In the genomic region with DNA sequence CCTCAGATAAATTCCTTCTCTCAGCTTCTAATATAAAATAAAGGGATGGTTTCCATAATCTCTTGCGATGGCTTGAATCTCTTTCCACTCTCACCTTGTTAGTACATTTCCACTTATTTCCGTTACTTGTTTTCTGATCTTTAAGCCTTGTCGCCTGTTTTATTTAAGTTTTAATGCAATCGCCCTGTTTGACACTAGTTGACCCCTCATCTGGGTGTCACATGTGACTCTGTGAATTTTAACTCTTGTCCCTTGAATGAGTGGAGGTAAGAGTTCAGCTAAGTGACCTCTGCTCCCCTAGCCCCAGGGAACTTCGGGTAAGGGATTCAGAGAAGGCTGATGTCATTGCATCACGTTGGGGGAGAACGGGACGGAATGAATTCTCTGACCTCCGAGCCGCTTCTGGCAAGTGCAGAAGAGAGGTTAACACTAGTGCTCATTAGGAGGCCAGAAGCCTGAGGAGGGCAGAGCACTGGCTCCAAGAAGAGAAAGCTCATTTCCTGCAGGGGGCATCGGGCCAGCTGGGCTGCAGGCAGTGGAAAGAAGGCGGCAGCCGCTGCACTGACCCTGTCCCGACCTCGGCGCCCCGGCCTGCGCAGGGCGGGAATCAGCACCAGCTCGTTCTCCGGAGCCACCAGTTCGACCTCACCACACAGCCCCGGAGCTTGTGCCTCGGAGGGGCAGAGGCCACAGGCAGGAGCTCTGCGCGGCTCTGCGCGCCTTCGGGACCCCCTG, we compare ENCODE assay signal across 1 cellular context.
TF ChIP-seq lines count a peak whose summit lies in the region.

No MANE protein-coding gene starts in this region.

TF ChIP-seq in HepG2, 621 proteins besides CTCF, POLR2A, EP300 and RAD21 (continued from another document and continues in another):
- TF ChIP-seq, protein P1, sequence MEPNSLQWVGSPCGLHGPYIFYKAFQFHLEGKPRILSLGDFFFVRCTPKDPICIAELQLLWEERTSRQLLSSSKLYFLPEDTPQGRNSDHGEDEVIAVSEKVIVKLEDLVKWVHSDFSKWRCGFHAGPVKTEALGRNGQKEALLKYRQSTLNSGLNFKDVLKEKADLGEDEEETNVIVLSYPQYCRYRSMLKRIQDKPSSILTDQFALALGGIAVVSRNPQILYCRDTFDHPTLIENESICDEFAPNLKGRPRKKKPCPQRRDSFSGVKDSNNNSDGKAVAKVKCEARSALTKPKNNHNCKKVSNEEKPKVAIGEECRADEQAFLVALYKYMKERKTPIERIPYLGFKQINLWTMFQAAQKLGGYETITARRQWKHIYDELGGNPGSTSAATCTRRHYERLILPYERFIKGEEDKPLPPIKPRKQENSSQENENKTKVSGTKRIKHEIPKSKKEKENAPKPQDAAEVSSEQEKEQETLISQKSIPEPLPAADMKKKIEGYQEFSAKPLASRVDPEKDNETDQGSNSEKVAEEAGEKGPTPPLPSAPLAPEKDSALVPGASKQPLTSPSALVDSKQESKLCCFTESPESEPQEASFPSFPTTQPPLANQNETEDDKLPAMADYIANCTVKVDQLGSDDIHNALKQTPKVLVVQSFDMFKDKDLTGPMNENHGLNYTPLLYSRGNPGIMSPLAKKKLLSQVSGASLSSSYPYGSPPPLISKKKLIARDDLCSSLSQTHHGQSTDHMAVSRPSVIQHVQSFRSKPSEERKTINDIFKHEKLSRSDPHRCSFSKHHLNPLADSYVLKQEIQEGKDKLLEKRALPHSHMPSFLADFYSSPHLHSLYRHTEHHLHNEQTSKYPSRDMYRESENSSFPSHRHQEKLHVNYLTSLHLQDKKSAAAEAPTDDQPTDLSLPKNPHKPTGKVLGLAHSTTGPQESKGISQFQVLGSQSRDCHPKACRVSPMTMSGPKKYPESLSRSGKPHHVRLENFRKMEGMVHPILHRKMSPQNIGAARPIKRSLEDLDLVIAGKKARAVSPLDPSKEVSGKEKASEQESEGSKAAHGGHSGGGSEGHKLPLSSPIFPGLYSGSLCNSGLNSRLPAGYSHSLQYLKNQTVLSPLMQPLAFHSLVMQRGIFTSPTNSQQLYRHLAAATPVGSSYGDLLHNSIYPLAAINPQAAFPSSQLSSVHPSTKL (CRISPR knock-in tag; IDR thresholded peaks at IDR 0.05): no peak; the same call in 1 of the 2 replicates
- no peak for TF ChIP-seq ZNF484 (CRISPR knock-in tag; IDR thresholded peaks at IDR 0.05; ENCODE audit: borderline replicate concordance, low read depth)
- no peak for TF ChIP-seq MXD4 (CRISPR knock-in tag; IDR thresholded peaks at IDR 0.05)
- TF ChIP-seq, protein P2, sequence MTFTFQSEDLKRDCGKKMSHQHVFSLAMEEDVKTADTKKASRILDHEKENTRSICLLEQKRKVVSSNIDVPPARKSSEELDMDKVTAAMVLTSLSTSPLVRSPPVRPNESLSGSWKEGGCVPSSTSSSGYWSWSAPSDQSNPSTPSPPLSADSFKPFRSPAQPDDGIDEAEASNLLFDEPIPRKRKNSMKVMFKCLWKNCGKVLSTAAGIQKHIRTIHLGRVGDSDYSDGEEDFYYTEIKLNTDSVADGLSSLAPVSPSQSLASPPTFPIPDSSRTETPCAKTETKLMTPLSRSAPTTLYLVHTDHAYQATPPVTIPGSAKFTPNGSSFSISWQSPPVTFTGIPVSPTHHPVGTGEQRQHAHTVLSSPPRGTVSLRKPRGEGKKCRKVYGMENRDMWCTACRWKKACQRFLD (CRISPR knock-in tag; IDR thresholded peaks at IDR 0.05; ENCODE audit: borderline replicate concordance): peak; percentile 47; the same call in 1 of the 2 replicates
- TF ChIP-seq, protein P3, sequence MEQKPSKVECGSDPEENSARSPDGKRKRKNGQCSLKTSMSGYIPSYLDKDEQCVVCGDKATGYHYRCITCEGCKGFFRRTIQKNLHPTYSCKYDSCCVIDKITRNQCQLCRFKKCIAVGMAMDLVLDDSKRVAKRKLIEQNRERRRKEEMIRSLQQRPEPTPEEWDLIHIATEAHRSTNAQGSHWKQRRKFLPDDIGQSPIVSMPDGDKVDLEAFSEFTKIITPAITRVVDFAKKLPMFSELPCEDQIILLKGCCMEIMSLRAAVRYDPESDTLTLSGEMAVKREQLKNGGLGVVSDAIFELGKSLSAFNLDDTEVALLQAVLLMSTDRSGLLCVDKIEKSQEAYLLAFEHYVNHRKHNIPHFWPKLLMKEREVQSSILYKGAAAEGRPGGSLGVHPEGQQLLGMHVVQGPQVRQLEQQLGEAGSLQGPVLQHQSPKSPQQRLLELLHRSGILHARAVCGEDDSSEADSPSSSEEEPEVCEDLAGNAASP (CRISPR knock-in tag; IDR thresholded peaks at IDR 0.05; ENCODE audit: borderline replicate concordance): peak; percentile 87; the same call in 1 of the 2 replicates
- TF ChIP-seq, protein P4, sequence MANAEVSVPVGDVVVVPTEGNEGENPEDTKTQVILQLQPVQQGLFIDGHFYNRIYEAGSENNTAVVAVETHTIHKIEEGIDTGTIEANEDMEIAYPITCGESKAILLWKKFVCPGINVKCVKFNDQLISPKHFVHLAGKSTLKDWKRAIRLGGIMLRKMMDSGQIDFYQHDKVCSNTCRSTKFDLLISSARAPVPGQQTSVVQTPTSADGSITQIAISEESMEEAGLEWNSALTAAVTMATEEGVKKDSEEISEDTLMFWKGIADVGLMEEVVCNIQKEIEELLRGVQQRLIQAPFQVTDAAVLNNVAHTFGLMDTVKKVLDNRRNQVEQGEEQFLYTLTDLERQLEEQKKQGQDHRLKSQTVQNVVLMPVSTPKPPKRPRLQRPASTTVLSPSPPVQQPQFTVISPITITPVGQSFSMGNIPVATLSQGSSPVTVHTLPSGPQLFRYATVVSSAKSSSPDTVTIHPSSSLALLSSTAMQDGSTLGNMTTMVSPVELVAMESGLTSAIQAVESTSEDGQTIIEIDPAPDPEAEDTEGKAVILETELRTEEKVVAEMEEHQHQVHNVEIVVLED (CRISPR knock-in tag; IDR thresholded peaks at IDR 0.05; ENCODE audit: borderline replicate concordance): 0 out of 2 replicates have a peak, but pooled peaks have one; percentile 17
- no peak for TF ChIP-seq CCDC6 (CRISPR knock-in tag; IDR thresholded peaks at IDR 0.05)
- no peak for TF ChIP-seq RORA (CRISPR knock-in tag; IDR thresholded peaks at IDR 0.05)
- TF ChIP-seq, protein P5, sequence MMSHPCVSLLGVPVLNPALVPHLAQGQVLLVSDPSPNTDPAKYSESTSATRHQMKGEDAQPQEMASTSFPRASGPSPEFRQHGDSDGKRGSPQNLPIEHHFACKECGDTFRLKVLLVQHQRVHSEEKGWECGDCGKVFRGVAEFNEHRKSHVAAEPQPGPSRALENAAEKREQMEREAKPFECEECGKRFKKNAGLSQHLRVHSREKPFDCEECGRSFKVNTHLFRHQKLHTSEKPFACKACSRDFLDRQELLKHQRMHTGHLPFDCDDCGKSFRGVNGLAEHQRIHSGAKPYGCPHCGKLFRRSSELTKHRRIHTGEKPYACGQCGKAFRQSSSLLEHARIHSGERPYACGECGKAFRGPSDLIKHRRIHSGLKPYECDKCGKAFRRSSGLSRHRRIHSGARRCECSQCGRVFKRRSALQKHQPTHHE (CRISPR knock-in tag; IDR thresholded peaks at IDR 0.05; ENCODE audit: borderline replicate concordance): no peak
- no peak for TF ChIP-seq NCOA5 (CRISPR knock-in tag; IDR thresholded peaks at IDR 0.05)
- no peak for TF ChIP-seq DPF2 (CRISPR knock-in tag; IDR thresholded peaks at IDR 0.05; ENCODE audit: borderline replicate concordance, low read depth)
- TF ChIP-seq ZNF143 (CRISPR knock-in tag; IDR thresholded peaks at IDR 0.05): peak; percentile 85
- 0 out of 2 replicates have a peak, but pooled peaks have one; percentile 12 for TF ChIP-seq HMG20B (CRISPR knock-in tag; conservative IDR thresholded peaks at IDR 0.05)
- TF ChIP-seq ZNF24 (IDR thresholded peaks at IDR 0.05): no peak
- TF ChIP-seq SALL2 (CRISPR knock-in tag; IDR thresholded peaks at IDR 0.05): peak; percentile 72; the same call in 1 of the 2 replicates
- no peak for TF ChIP-seq ZC3H13 (CRISPR knock-in tag; IDR thresholded peaks at IDR 0.05)
- TF ChIP-seq, protein P6, sequence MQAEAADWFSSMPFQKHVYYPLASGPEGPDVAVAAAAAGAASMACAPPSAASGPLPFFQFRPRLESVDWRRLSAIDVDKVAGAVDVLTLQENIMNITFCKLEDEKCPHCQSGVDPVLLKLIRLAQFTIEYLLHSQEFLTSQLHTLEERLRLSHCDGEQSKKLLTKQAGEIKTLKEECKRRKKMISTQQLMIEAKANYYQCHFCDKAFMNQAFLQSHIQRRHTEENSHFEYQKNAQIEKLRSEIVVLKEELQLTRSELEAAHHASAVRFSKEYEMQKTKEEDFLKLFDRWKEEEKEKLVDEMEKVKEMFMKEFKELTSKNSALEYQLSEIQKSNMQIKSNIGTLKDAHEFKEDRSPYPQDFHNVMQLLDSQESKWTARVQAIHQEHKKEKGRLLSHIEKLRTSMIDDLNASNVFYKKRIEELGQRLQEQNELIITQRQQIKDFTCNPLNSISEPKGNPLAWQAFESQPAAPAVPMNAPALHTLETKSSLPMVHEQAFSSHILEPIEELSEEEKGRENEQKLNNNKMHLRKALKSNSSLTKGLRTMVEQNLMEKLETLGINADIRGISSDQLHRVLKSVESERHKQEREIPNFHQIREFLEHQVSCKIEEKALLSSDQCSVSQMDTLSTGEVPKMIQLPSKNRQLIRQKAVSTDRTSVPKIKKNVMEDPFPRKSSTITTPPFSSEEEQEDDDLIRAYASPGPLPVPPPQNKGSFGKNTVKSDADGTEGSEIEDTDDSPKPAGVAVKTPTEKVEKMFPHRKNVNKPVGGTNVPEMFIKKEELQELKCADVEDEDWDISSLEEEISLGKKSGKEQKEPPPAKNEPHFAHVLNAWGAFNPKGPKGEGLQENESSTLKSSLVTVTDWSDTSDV (CRISPR knock-in tag; IDR thresholded peaks at IDR 0.05): no peak
- peak; percentile 40; the same call in 1 of the 2 replicates for TF ChIP-seq HOXA3 (CRISPR knock-in tag; IDR thresholded peaks at IDR 0.05)
- no peak for TF ChIP-seq ZNF138 (CRISPR knock-in tag; IDR thresholded peaks at IDR 0.05; ENCODE audit: low read depth)
- TF ChIP-seq ZNF333 (CRISPR knock-in tag; IDR thresholded peaks at IDR 0.05; ENCODE audit: borderline replicate concordance): peak; percentile 28; the same call in 1 of the 2 replicates
- TF ChIP-seq NCOA2 (CRISPR knock-in tag; IDR thresholded peaks at IDR 0.05): no peak; the same call in none of the 2 replicates
- 0 out of 2 replicates have a peak, but pooled peaks have one; percentile 44 for TF ChIP-seq GATAD1 (CRISPR knock-in tag; IDR thresholded peaks at IDR 0.05)
- TF ChIP-seq MIER2 (CRISPR knock-in tag; IDR thresholded peaks at IDR 0.05): no peak
- TF ChIP-seq, protein P7, sequence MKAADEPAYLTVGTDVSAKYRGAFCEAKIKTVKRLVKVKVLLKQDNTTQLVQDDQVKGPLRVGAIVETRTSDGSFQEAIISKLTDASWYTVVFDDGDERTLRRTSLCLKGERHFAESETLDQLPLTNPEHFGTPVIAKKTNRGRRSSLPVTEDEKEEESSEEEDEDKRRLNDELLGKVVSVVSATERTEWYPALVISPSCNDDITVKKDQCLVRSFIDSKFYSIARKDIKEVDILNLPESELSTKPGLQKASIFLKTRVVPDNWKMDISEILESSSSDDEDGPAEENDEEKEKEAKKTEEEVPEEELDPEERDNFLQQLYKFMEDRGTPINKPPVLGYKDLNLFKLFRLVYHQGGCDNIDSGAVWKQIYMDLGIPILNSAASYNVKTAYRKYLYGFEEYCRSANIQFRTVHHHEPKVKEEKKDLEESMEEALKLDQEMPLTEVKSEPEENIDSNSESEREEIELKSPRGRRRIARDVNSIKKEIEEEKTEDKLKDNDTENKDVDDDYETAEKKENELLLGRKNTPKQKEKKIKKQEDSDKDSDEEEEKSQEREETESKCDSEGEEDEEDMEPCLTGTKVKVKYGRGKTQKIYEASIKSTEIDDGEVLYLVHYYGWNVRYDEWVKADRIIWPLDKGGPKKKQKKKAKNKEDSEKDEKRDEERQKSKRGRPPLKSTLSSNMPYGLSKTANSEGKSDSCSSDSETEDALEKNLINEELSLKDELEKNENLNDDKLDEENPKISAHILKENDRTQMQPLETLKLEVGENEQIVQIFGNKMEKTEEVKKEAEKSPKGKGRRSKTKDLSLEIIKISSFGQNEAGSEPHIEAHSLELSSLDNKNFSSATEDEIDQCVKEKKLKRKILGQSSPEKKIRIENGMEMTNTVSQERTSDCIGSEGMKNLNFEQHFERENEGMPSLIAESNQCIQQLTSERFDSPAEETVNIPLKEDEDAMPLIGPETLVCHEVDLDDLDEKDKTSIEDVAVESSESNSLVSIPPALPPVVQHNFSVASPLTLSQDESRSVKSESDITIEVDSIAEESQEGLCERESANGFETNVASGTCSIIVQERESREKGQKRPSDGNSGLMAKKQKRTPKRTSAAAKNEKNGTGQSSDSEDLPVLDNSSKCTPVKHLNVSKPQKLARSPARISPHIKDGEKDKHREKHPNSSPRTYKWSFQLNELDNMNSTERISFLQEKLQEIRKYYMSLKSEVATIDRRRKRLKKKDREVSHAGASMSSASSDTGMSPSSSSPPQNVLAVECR (CRISPR knock-in tag; IDR thresholded peaks at IDR 0.05; ENCODE audit: borderline replicate concordance): 0 out of 2 replicates have a peak, but pooled peaks have one; percentile 30
- TF ChIP-seq MXI1 (IDR thresholded peaks at IDR 0.05; ENCODE audit: borderline replicate concordance, low read depth, low read length): peak; percentile 12; the same call in 1 of the 3 replicates
- peak; percentile 52; the same call in 1 of the 2 replicates for TF ChIP-seq ZNF264 (CRISPR knock-in tag; IDR thresholded peaks at IDR 0.05)
- TF ChIP-seq ZNF670 (CRISPR knock-in tag; IDR thresholded peaks at IDR 0.05; ENCODE audit: borderline replicate concordance): no peak
- TF ChIP-seq DNMT3B (CRISPR knock-in tag; conservative IDR thresholded peaks at IDR 0.05): no peak
- 0 out of 2 replicates have a peak, but pooled peaks have one; percentile 17 for TF ChIP-seq HMG20A (CRISPR knock-in tag; IDR thresholded peaks at IDR 0.05; ENCODE audit: borderline replicate concordance)
- no peak for TF ChIP-seq AGO1 (IDR thresholded peaks at IDR 0.05; ENCODE audit: low read depth, low read length, poor library complexity, severe bottlenecking)
- TF ChIP-seq, protein P8, sequence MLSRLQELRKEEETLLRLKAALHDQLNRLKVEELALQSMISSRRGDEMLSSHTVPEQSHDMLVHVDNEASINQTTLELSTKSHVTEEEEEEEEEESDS (CRISPR knock-in tag; IDR thresholded peaks at IDR 0.05; ENCODE audit: borderline replicate concordance): no peak
- no peak for TF ChIP-seq MAZ (IDR thresholded peaks at IDR 0.05; ENCODE audit: borderline replicate concordance, low read depth, low read length)
- no peak for TF ChIP-seq MAZ (CRISPR knock-in tag; IDR thresholded peaks at IDR 0.05; ENCODE audit: low read depth)
- TF ChIP-seq ZNF615 (CRISPR knock-in tag; IDR thresholded peaks at IDR 0.05; ENCODE audit: borderline replicate concordance): no peak
- TF ChIP-seq, protein P9, sequence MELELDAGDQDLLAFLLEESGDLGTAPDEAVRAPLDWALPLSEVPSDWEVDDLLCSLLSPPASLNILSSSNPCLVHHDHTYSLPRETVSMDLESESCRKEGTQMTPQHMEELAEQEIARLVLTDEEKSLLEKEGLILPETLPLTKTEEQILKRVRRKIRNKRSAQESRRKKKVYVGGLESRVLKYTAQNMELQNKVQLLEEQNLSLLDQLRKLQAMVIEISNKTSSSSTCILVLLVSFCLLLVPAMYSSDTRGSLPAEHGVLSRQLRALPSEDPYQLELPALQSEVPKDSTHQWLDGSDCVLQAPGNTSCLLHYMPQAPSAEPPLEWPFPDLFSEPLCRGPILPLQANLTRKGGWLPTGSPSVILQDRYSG (CRISPR knock-in tag; IDR thresholded peaks at IDR 0.05): no peak; the same call in 1 of the 2 replicates
